In the genomic region with DNA sequence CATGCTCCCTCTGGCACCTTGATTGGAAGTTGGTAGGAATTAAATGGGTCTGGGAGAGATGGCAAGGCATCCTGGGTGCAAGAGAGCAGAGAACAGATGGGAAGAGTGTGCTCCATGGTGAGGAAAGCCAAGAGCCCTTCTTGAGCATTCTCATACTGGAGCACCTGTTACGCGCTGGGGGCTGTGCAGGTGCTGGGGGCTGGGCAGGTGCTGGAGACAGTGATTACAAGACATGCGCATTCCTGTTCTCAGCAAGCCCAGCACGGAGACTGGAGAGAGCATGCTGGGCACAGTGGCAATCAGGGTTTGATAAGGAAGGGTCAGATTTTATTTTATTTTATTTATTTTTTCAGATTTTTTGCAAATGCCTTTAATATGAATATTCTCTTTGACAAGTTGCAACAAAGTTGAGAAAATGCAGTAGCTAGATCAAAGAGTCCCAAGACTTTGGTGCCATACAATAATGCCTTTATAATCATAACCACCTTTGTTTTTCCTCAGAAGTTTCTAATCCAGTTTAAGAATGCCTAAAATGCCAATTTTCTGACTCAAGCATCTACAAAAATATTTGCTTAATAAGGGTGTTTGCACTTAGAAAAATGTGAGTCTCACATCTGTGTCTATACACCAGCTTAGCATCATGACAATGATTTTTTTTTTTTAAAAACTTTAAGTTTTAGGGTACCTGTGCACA, we compare ENCODE assay signal across 18 cellular contexts.
"Had no signal": no experiment of that assay in that cellular context is flagged by ENCODE, and none has a peak within 500 bp of the region (broad histone marks: within the 10 kb centered on the region; RNA-seq: fewer than 3 reads in every experiment).

No MANE protein-coding gene starts in this region.

- H3K4me3 ChIP-seq: esophagus squamous epithelium, heart left ventricle, mucosa of descending colon, psoas muscle, sigmoid colon, skin epidermis, stomach, thoracic aorta, transverse colon had no signal

- H3K27ac Mint-ChIP-seq: naive thymus-derived CD8-positive, alpha-beta T cell had no signal

- H3K27ac ChIP-seq: esophagus squamous epithelium, heart left ventricle, neutrophil, psoas muscle, sigmoid colon, skin epidermis, stomach, thoracic aorta, transverse colon had no signal

- H3K36me3 Mint-ChIP-seq: naive thymus-derived CD8-positive, alpha-beta T cell had no signal

- H3K36me3 ChIP-seq: esophagus squamous epithelium, heart left ventricle, neutrophil, sigmoid colon, stomach, thoracic aorta, transverse colon had no signal

- H3K4me1 ChIP-seq: esophagus squamous epithelium, heart left ventricle, psoas muscle, sigmoid colon, stomach, transverse colon had no signal

- H3K27me3 ChIP-seq: esophagus squamous epithelium, heart left ventricle, neutrophil, sigmoid colon, stomach, transverse colon had no signal

- H3K4me3 Mint-ChIP-seq: naive thymus-derived CD8-positive, alpha-beta T cell had no signal

- H3K9me3 ChIP-seq: mucosa of descending colon, neutrophil, psoas muscle, thoracic aorta had no signal

- DNase-seq: effector memory CD4-positive, alpha-beta T cell; esophagus squamous epithelium; foreskin melanocyte; heart left ventricle; hippocampal formation; mucosa of descending colon; naive thymus-derived CD8-positive, alpha-beta T cell; psoas muscle; retina; sigmoid colon; stimulated activated naive CD4-positive, alpha-beta T cell; stomach; substantia nigra; transverse colon had no signal

- H3K4me1 Mint-ChIP-seq: naive thymus-derived CD8-positive, alpha-beta T cell had no signal

- ATAC-seq: heart left ventricle; left lobe of liver; mucosa of descending colon; naive thymus-derived CD8-positive, alpha-beta T cell; psoas muscle had no signal
